1 cellular context compared by ENCODE assay signal in the genomic region with DNA sequence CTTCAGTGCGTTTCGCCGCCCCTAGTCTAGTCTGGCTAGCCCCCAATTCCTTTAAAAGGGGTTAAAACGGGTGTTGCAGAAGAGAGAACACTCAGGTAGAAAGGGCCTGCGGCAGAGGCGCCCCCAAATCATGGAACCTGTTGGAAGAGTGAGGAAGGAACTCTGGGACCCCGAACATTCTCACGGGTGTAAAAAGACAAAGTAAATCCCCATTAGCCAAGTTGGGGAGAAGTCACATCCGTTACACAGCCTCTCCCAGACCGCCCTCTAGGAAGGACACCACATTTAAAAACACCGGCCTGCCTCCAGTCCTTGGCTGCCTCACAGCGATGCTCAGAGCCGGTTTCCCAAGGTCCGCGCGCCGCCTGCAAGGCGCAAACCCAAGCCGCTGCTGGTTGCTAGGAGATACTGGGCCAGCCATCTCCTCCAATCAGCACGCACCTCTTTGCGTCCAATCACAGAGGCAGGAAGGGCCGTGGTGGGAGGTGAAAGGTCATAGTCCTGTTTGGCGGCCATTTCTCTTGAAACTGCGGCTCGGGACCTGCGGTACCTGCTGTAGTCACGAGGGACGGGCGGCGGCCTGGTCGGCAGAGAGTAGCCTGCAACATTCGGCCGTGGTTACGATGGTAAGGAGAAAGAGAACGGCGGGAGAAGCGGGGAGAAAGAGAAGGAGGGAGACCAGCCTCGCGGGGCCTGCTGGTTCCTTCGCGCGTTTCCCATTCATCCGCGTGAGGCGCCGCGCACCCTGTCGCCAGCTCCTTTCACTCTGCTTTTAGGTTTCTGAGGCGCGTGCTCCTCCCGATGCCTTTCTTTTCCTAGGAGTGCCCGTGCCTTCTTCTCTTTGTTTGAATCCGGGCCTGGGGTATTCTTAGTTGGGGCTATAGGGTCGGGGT.
TF ChIP-seq lines count a peak whose summit lies in the region.

A gene (plus strand): TSS at position 502 of the 893 bp plus-strand sequence. CDS start 122 bp downstream, at position 624.

TF ChIP-seq in HepG2, 621 proteins besides CTCF, POLR2A, EP300 and RAD21 (continued from another document and continues in another):
- TF ChIP-seq, protein P1, sequence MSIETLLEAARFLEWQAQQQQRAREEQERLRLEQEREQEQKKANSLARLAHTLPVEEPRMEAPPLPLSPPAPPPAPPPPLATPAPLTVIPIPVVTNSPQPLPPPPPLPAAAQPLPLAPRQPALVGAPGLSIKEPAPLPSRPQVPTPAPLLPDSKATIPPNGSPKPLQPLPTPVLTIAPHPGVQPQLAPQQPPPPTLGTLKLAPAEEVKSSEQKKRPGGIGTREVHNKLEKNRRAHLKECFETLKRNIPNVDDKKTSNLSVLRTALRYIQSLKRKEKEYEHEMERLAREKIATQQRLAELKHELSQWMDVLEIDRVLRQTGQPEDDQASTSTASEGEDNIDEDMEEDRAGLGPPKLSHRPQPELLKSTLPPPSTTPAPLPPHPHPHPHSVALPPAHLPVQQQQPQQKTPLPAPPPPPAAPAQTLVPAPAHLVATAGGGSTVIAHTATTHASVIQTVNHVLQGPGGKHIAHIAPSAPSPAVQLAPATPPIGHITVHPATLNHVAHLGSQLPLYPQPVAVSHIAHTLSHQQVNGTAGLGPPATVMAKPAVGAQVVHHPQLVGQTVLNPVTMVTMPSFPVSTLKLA (IDR thresholded peaks at IDR 0.05): no peak
- no peak for TF ChIP-seq SP5 (CRISPR knock-in tag; IDR thresholded peaks at IDR 0.05; ENCODE audit: borderline replicate concordance, low read depth)
- TF ChIP-seq NFKB2 (CRISPR knock-in tag; IDR thresholded peaks at IDR 0.05; ENCODE audit: borderline replicate concordance): peak; percentile 86; the same call in 1 of the 2 replicates
- TF ChIP-seq ARID2 (CRISPR knock-in tag; IDR thresholded peaks at IDR 0.05; ENCODE audit: borderline replicate concordance): peak; percentile 91; the same call in 1 of the 2 replicates
- no peak for TF ChIP-seq GPN1 (CRISPR knock-in tag; IDR thresholded peaks at IDR 0.05; ENCODE audit: borderline replicate concordance)
- TF ChIP-seq PLRG1 (conservative IDR thresholded peaks at IDR 0.05): no peak
- no peak for TF ChIP-seq ZNF713 (CRISPR knock-in tag; IDR thresholded peaks at IDR 0.05)
- TF ChIP-seq, protein P2, sequence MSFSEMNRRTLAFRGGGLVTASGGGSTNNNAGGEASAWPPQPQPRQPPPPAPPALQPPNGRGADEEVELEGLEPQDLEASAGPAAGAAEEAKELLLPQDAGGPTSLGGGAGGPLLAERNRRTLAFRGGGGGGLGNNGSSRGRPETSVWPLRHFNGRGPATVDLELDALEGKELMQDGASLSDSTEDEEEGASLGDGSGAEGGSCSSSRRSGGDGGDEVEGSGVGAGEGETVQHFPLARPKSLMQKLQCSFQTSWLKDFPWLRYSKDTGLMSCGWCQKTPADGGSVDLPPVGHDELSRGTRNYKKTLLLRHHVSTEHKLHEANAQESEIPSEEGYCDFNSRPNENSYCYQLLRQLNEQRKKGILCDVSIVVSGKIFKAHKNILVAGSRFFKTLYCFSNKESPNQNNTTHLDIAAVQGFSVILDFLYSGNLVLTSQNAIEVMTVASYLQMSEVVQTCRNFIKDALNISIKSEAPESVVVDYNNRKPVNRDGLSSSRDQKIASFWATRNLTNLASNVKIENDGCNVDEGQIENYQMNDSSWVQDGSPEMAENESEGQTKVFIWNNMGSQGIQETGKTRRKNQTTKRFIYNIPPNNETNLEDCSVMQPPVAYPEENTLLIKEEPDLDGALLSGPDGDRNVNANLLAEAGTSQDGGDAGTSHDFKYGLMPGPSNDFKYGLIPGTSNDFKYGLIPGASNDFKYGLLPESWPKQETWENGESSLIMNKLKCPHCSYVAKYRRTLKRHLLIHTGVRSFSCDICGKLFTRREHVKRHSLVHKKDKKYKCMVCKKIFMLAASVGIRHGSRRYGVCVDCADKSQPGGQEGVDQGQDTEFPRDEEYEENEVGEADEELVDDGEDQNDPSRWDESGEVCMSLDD (CRISPR knock-in tag; IDR thresholded peaks at IDR 0.05; ENCODE audit: borderline replicate concordance): 0 out of 2 replicates have a peak, but pooled peaks have one; percentile 21
- no peak for TF ChIP-seq TAF15 (IDR thresholded peaks at IDR 0.05; ENCODE audit: low read depth, low read length, poor library complexity, severe bottlenecking)
- TF ChIP-seq, protein P3, sequence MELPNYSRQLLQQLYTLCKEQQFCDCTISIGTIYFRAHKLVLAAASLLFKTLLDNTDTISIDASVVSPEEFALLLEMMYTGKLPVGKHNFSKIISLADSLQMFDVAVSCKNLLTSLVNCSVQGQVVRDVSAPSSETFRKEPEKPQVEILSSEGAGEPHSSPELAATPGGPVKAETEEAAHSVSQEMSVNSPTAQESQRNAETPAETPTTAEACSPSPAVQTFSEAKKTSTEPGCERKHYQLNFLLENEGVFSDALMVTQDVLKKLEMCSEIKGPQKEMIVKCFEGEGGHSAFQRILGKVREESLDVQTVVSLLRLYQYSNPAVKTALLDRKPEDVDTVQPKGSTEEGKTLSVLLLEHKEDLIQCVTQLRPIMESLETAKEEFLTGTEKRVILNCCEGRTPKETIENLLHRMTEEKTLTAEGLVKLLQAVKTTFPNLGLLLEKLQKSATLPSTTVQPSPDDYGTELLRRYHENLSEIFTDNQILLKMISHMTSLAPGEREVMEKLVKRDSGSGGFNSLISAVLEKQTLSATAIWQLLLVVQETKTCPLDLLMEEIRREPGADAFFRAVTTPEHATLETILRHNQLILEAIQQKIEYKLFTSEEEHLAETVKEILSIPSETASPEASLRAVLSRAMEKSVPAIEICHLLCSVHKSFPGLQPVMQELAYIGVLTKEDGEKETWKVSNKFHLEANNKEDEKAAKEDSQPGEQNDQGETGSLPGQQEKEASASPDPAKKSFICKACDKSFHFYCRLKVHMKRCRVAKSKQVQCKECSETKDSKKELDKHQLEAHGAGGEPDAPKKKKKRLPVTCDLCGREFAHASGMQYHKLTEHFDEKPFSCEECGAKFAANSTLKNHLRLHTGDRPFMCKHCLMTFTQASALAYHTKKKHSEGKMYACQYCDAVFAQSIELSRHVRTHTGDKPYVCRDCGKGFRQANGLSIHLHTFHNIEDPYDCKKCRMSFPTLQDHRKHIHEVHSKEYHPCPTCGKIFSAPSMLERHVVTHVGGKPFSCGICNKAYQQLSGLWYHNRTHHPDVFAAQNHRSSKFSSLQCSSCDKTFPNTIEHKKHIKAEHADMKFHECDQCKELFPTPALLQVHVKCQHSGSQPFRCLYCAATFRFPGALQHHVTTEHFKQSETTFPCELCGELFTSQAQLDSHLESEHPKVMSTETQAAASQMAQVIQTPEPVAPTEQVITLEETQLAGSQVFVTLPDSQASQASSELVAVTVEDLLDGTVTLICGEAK (IDR thresholded peaks at IDR 0.05): no peak
- TF ChIP-seq, protein P3 (CRISPR knock-in tag; IDR thresholded peaks at IDR 0.05): 0 out of 2 replicates have a peak, but pooled peaks have one; percentile 43
- TF ChIP-seq AKAP8 (CRISPR knock-in tag; IDR thresholded peaks at IDR 0.05): no peak
- TF ChIP-seq ZNF33A (CRISPR knock-in tag; IDR thresholded peaks at IDR 0.05; ENCODE audit: borderline replicate concordance): no peak
- TF ChIP-seq SMAD1 (CRISPR knock-in tag; IDR thresholded peaks at IDR 0.05; ENCODE audit: borderline replicate concordance, low read depth): no peak; the same call in 1 of the 2 replicates
- TF ChIP-seq YEATS4 (CRISPR knock-in tag; IDR thresholded peaks at IDR 0.05; ENCODE audit: borderline replicate concordance): peak; percentile 97
- TF ChIP-seq, protein P4, sequence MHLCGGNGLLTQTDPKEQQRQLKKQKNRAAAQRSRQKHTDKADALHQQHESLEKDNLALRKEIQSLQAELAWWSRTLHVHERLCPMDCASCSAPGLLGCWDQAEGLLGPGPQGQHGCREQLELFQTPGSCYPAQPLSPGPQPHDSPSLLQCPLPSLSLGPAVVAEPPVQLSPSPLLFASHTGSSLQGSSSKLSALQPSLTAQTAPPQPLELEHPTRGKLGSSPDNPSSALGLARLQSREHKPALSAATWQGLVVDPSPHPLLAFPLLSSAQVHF (CRISPR knock-in tag; IDR thresholded peaks at IDR 0.05): no peak
- TF ChIP-seq MXD4 (CRISPR knock-in tag; IDR thresholded peaks at IDR 0.05): peak; percentile 89; the same call in 1 of the 2 replicates
- TF ChIP-seq, protein P5, sequence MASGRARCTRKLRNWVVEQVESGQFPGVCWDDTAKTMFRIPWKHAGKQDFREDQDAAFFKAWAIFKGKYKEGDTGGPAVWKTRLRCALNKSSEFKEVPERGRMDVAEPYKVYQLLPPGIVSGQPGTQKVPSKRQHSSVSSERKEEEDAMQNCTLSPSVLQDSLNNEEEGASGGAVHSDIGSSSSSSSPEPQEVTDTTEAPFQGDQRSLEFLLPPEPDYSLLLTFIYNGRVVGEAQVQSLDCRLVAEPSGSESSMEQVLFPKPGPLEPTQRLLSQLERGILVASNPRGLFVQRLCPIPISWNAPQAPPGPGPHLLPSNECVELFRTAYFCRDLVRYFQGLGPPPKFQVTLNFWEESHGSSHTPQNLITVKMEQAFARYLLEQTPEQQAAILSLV (CRISPR knock-in tag; IDR thresholded peaks at IDR 0.05; ENCODE audit: borderline replicate concordance): peak; percentile 82
- no peak for TF ChIP-seq CAMTA2 (CRISPR knock-in tag; IDR thresholded peaks at IDR 0.05; ENCODE audit: borderline replicate concordance)
- TF ChIP-seq HMG20B (CRISPR knock-in tag; conservative IDR thresholded peaks at IDR 0.05): no peak
- TF ChIP-seq, protein P6, sequence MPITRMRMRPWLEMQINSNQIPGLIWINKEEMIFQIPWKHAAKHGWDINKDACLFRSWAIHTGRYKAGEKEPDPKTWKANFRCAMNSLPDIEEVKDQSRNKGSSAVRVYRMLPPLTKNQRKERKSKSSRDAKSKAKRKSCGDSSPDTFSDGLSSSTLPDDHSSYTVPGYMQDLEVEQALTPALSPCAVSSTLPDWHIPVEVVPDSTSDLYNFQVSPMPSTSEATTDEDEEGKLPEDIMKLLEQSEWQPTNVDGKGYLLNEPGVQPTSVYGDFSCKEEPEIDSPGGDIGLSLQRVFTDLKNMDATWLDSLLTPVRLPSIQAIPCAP (CRISPR knock-in tag; IDR thresholded peaks at IDR 0.05; ENCODE audit: low read depth): no peak
- no peak for TF ChIP-seq KDM1A (CRISPR knock-in tag; IDR thresholded peaks at IDR 0.05)
- TF ChIP-seq ZNF143 (CRISPR knock-in tag; IDR thresholded peaks at IDR 0.05): peak; percentile 15; the same call in 1 of the 2 replicates
- peak; percentile 82; the same call in 1 of the 2 replicates for TF ChIP-seq ERF (CRISPR knock-in tag; IDR thresholded peaks at IDR 0.05)
- TF ChIP-seq HDAC1 (CRISPR knock-in tag; IDR thresholded peaks at IDR 0.05): peak; percentile 84
- TF ChIP-seq ZNF7 (CRISPR knock-in tag; IDR thresholded peaks at IDR 0.05): no peak
- TF ChIP-seq ZFP36 (IDR thresholded peaks at IDR 0.05; ENCODE audit: borderline replicate concordance, low read depth, low read length, partially characterized antibody): no peak
- TF ChIP-seq ZNF282 (IDR thresholded peaks at IDR 0.05; ENCODE audit: partially characterized antibody): no peak
- TF ChIP-seq ZNF225 (CRISPR knock-in tag; IDR thresholded peaks at IDR 0.05): no peak
